Comparison of ENCODE assay signal across 8 cellular contexts in the genomic region with DNA sequence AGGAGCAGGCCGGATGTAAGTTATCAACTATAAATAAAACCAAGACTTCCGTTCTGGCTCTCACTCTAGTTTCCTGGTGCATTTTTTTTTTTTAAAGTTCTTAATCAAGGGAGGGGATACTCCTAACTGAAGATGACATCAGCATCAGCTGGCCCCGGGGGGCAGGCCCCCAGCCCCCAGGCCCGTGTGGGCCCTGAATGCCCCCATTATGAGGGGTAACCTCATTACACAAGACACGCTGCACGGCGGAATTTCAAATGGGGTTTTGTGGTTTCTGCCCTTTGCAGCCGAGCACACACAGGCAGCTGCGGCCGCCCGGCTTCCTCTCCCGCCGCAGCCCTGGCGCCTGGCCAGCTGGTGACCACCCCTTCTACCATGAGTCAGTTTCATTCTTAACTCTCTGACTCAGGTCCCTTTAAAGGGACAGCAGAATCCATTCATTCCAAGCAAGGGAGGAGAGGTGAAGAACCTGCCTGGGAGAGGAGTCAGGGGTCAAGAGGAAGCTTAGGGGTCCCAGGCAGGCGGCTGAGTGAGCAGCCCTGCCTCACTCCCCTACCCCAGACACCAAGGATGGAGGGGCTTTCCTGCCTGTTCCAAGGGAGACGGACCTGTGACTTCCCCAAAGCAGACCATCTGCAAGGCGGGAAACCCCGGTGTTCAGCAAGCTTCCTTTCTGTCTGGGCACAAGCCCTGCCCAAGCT. TPM values are rescaled to one million over a fixed set of nuclear protein-coding genes. Genes with fewer than 3 reads are reported as not detected.
DNase-seq lines count a peak whose midpoint lies in the region; ATAC-seq and TF ChIP-seq lines count a peak whose summit lies in the region.

No MANE protein-coding gene starts in this region.

- H4K8ac ChIP-seq in neuronal stem cell (ENCODE audit: low read depth, low read length) = no peak overlapping the region

- H3K14ac ChIP-seq in neuronal stem cell (ENCODE audit: low read length) = no peak overlapping the region

- H3K4ac ChIP-seq in neuronal stem cell (ENCODE audit: low read length) = no peak overlapping the region

- no peak overlapping the region for H2BK12ac ChIP-seq in neuronal stem cell (ENCODE audit: low read length)

- H3K27me3 ChIP-seq in ACC112 (ENCODE audit: insufficient read depth, low read length) (no peaks in the 10 kb centered on the region), PC-3 (ENCODE audit: low read length) (no peaks in the 10 kb centered on the region), neuronal stem cell (ENCODE audit: control insufficient read depth in 3 of 3, insufficient read depth in 3 of 3, low read depth in 1 of 3, low read length in 3 of 3) (peaks cover 0 to 2% (median 0%) of the 10 kb centered on the region in 3 experiments)

- H3K4me2 ChIP-seq in PC-3 (ENCODE audit: low read length) = peak overlapping the region; percentile 80
- H3K4me2 ChIP-seq in neuronal stem cell (ENCODE audit: insufficient read depth, low read length, poor library complexity, severe bottlenecking) = no peak overlapping the region

- CTCF ChIA-PET in PC-3 (lab: Charles Lee) = interaction anchor here (0.5 to 1.0 kb wide), 5 partner anchors 9 to 342 kb away, joined by 3 to 12 read pairs (median 3); no protein-coding TSS in a partner anchor

- no peak overlapping the region for H2BK120ac ChIP-seq in neuronal stem cell (ENCODE audit: low read depth, low read length)

- peak overlapping the region; percentile 0 for H2AK5ac ChIP-seq in neuronal stem cell (ENCODE audit: low read depth, low read length)

- WGBS in neuronal stem cell (ENCODE audit: extremely low coverage in 2 of 2, insufficient read length in 2 of 2, insufficient replicate concordance in 1 of 2), 2 donors = no CpG with 5 or more reads among the region's 18 CpGs

- H3K18ac ChIP-seq in neuronal stem cell (ENCODE audit: low read length) = peak overlapping the region; percentile 0

- H3F3A ChIP-seq in PC-3 (ENCODE audit: low read length, unreplicated experiment) = peaks cover 15% of the 10 kb centered on the region

- no peaks in the 10 kb centered on the region for H3K27me3 Mint-ChIP-seq in stimulated activated naive CD8-positive, alpha-beta T cell treated with anti-CD3 and anti-CD28 coated beads, Interleukin-15, amount 100 ng/mL, for 72 hours

- H3K4me3 ChIP-seq in ACC112 (ENCODE audit: low read depth, low read length) = peak overlapping the region; percentile 50
- H3K4me3 ChIP-seq in PC-3 (ENCODE audit: low read length) = peak overlapping the region; percentile 33
- H3K4me3 ChIP-seq in neuronal stem cell (ENCODE audit: low read length in 2 of 2) = no peak overlapping the region

- ATAC-seq in GM18907 (IDR thresholded peaks at IDR 0.05; ENCODE audit: unreplicated experiment) (peak; percentile 55), HG03139 (IDR thresholded peaks at IDR 0.05; ENCODE audit: unreplicated experiment) (peak; percentile 42), PC-3 (peak; percentile 7)
- peak; percentile 88 for ATAC-seq in stimulated activated naive CD8-positive, alpha-beta T cell treated with anti-CD3 and anti-CD28 coated beads, Interleukin-15, amount 100 ng/mL, for 72 hours

- H3K79me1 ChIP-seq in neuronal stem cell (ENCODE audit: low read depth, low read length) = no peaks in the 10 kb centered on the region

- H3K9me3 Mint-ChIP-seq in stimulated activated naive CD8-positive, alpha-beta T cell treated with anti-CD3 and anti-CD28 coated beads, Interleukin-15, amount 100 ng/mL, for 72 hours = no peaks in the 10 kb centered on the region

- H3K27ac ChIP-seq in ACC112 (ENCODE audit: low read depth, low read length) = peak overlapping the region; percentile 90
- H3K27ac ChIP-seq in PC-3 (ENCODE audit: low read length) = peak overlapping the region; percentile 98
- H3K27ac ChIP-seq in neuronal stem cell (replicated peaks; ENCODE audit: low read length) = peak overlapping the region; percentile 43

- no peak overlapping the region for H2AFZ ChIP-seq in ACC112 (ENCODE audit: low read length, unreplicated experiment)
- H2AFZ ChIP-seq in PC-3 (ENCODE audit: low read length) = no peak overlapping the region
- H2AFZ ChIP-seq in neuronal stem cell (ENCODE audit: low read length) = peak overlapping the region; percentile 78

- H3K27ac Mint-ChIP-seq in stimulated activated naive CD8-positive, alpha-beta T cell treated with anti-CD3 and anti-CD28 coated beads, Interleukin-15, amount 100 ng/mL, for 72 hours = peak overlapping the region in 1 of 2 donors; percentile 88

- H4K91ac ChIP-seq in neuronal stem cell (ENCODE audit: low read depth, low read length, poor library complexity) = no peak overlapping the region

- peaks cover 73% of the 10 kb centered on the region for H3K4me1 Mint-ChIP-seq in stimulated activated naive CD8-positive, alpha-beta T cell treated with anti-CD3 and anti-CD28 coated beads, Interleukin-15, amount 100 ng/mL, for 72 hours

- POLR2A ChIA-PET in PC-3 (lab: Charles Lee; ENCODE audit: unreplicated experiment) = interaction anchor here (0.6 to 1.4 kb wide), 4 partner anchors 17 to 246 kb away, joined by 3 to 5 read pairs (median 4); no protein-coding TSS in a partner anchor

- H2BK5ac ChIP-seq in neuronal stem cell (ENCODE audit: low read length) = no peak overlapping the region

- H3K79me2 ChIP-seq in ACC112 (ENCODE audit: control insufficient read depth, insufficient read depth, low read length, unreplicated experiment) (no peaks in the 10 kb centered on the region), PC-3 (ENCODE audit: low read length) (peaks cover 72% of the 10 kb centered on the region)

- DNase-seq in PC-3 (peak; percentile 100), fibroblast of gingiva (ENCODE audit: low read depth) (peak; percentile 97), neuronal stem cell (ENCODE audit: low spot score) (no peak)
- DNase-seq in activated T-cell treated with anti-CD3 and anti-CD28 coated beads, Interleukin-2, amount 50 U/mL, for 1 hour = peak; percentile 77
- peak; percentile 91 to 95 for DNase-seq in stimulated activated naive CD8-positive, alpha-beta T cell treated with anti-CD3 and anti-CD28 coated beads, Interleukin-15, amount 100 ng/mL, for 72 hours

- no peak for TF ChIP-seq CTCF in PC-3 (conservative IDR thresholded peaks at IDR 0.05; ENCODE audit: low read depth, low read length)

- no TSS peak for BruUV-seq in PC-3 (replicated peaks; lab: Mats Ljungman, UMichigan)

- H3K9me3 ChIP-seq in PC-3 (ENCODE audit: low read length) = no peaks in the 10 kb centered on the region
- no peaks in the 10 kb centered on the region for H3K9me3 ChIP-seq in neuronal stem cell (replicated peaks in 1 of 2; ENCODE audit: control insufficient read depth in 2 of 2, insufficient read depth in 1 of 2, low read depth in 1 of 2, low read length in 2 of 2)

- H3K9ac ChIP-seq in PC-3 (ENCODE audit: low read length) (peak overlapping the region; percentile 97), neuronal stem cell (ENCODE audit: low read depth, low read length, poor library complexity) (no peak overlapping the region)

- H3K23ac ChIP-seq in neuronal stem cell (ENCODE audit: low read depth, low read length, poor library complexity) = no peak overlapping the region

- H3K9me2 ChIP-seq in PC-3 (replicated peaks; ENCODE audit: low read length) = no peaks in the 10 kb centered on the region

- H2BK15ac ChIP-seq in neuronal stem cell (ENCODE audit: low read length) = peak overlapping the region; percentile 18

- intact Hi-C loops in PC-3 (cut with micrococcal nuclease) = loop anchor here (1.0 to 5.0 kb wide), 5 partner anchors 16 to 342 kb away; no protein-coding TSS in a partner anchor

- H3K4me1 ChIP-seq in ACC112 (ENCODE audit: control insufficient read depth, insufficient read depth, low read length, unreplicated experiment) (peaks cover 68% of the 10 kb centered on the region), PC-3 (ENCODE audit: insufficient read depth, low read length) (peaks cover 74% of the 10 kb centered on the region), neuronal stem cell (ENCODE audit: control insufficient read depth in 2 of 2, insufficient read depth in 1 of 2, low read depth in 1 of 2, low read length in 2 of 2) (peaks cover 10 to 14% of the 10 kb centered on the region in 2 donors)

- no peaks in the 10 kb centered on the region for H4K20me1 ChIP-seq in PC-3 (ENCODE audit: low read length)

- no peaks in the 10 kb centered on the region for H3K36me3 ChIP-seq in ACC112 (ENCODE audit: insufficient read depth, low read length)
- 0 out of 2 replicates have a peak, but pooled peaks cover 4% of the 10 kb centered on the region for H3K36me3 ChIP-seq in PC-3 (ENCODE audit: low read depth, low read length)
- H3K36me3 ChIP-seq in neuronal stem cell (replicated peaks in 1 of 2; ENCODE audit: control insufficient read depth in 2 of 2, insufficient read depth in 2 of 2, low read length in 2 of 2) = no peaks in the 10 kb centered on the region

- peak overlapping the region; percentile 70 for H3K4me3 Mint-ChIP-seq in stimulated activated naive CD8-positive, alpha-beta T cell treated with anti-CD3 and anti-CD28 coated beads, Interleukin-15, amount 100 ng/mL, for 72 hours

RNA-seq across cellular contexts. Expression of a gene that starts 3.4 kb away (rescaled TPM):
- 59.0 and 71.8 TPM in 2 replicates for total RNA-seq in PC-3 (2014; rRNA removed)
- 0.08 TPM for polyA plus RNA-seq in neuronal stem cell (2013, experiment 1 of 2)
- polyA plus RNA-seq in neuronal stem cell (2013, experiment 2 of 2) = 0.26 TPM

Comparison
In these comparisons a context has a peak if more than half of its experiments do, and no peak if none do; other contexts are left out.
1. H3K27ac ChIP-seq: peak in every context shown above with its lines; median percentile 98 in PC-3; 90 in ACC112; 43 in neuronal stem cell.
2. H3K4me3 ChIP-seq: peak in ACC112 (single experiment) and PC-3 (single experiment); none in neuronal stem cell (0 of 2).
3. ATAC-seq: peak in every context shown above with its lines; median percentile 88 in stimulated activated naive CD8-positive, alpha-beta T cell treated with anti-CD3 and anti-CD28 coated beads, Interleukin-15, amount 100 ng/mL, for 72 hours; 55 in GM18907; 42 in HG03139; 7 in PC-3.